Comparison of ENCODE assay signal across 9 cellular contexts in the genomic region with DNA sequence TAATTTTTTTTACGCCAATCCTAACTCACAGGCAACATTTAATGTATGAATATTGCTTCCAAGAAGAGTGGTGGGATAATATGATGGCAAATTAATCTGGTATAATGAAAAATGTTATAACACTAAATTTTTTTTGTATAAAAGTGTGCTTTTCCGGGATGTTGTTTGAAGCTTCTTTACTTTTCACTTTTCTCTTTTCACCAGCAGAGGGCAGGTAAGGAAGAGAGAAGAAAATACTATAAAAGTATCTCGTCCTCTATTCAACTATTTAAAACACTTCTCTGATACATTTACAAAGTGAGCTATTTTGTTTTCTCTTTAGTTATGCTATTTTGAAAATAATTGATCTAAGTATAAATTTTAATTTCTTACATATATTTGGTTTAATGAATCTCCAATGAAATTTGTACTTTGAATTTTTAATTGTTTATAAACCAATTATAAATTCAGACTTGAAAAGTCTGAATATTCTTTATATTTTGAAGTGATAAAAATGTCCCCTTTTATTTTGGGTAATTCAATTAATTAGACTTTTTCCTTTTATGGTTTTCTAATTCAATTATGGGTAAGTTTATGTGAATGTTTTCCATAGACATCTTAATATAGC. TPM values are rescaled to one million over a fixed set of nuclear protein-coding genes. Genes with fewer than 3 reads are reported as not detected.
DNase-seq lines count a peak whose midpoint lies in the region; ATAC-seq, FAIRE-seq and TF ChIP-seq lines count a peak whose summit lies in the region.
"Had no signal": no experiment of that assay in that cellular context is flagged by ENCODE, and none has a peak within 500 bp of the region (broad histone marks: within the 10 kb centered on the region; RNA-seq: fewer than 3 reads in every experiment).

No MANE protein-coding gene starts in this region.

- H4K20me1 ChIP-seq in OCI-LY7 (ENCODE audit: insufficient read depth, low read length) = no peaks in the 10 kb centered on the region

- peaks cover 2% of the 10 kb centered on the region for H3K27me3 Mint-ChIP-seq in activated T-helper 2 cell treated with anti-CD3 and anti-CD28 coated beads, Interferon-gamma antibody, Interleukin-2, Interleukin-4, amounts not matched to agents 10 μg/mL and 5 μg/mL and 100 μg/mL, durations not matched to agents 14 hours and 24 hours and 36 hours (ENCODE audit: low read depth)
- H3K27me3 Mint-ChIP-seq: IgD-negative memory B cell had no signal

- no peak for FAIRE-seq in GM12892 (lab: Jason Lieb, UNC)

- H3K4me1 Mint-ChIP-seq in activated T-helper 2 cell treated with anti-CD3 and anti-CD28 coated beads, Interferon-gamma antibody, Interleukin-2, Interleukin-4, amounts not matched to agents 10 μg/mL and 5 μg/mL and 100 μg/mL, durations not matched to agents 14 hours and 24 hours and 36 hours (ENCODE audit: low read depth) = no peaks in the 10 kb centered on the region
- H3K4me1 Mint-ChIP-seq: IgD-negative memory B cell had no signal

- H3K4me2 ChIP-seq in OCI-LY7 (ENCODE audit: low read length) = no peak overlapping the region

- H3K36me3 ChIP-seq in OCI-LY7 (ENCODE audit: insufficient read depth, low read length) = no peaks in the 10 kb centered on the region

- no peaks in the 10 kb centered on the region for H3K36me3 Mint-ChIP-seq in activated T-helper 2 cell treated with anti-CD3 and anti-CD28 coated beads, Interferon-gamma antibody, Interleukin-2, Interleukin-4, amounts not matched to agents 10 μg/mL and 5 μg/mL and 100 μg/mL, durations not matched to agents 14 hours and 24 hours and 36 hours (ENCODE audit: low read depth)
- H3K36me3 Mint-ChIP-seq: IgD-negative memory B cell had no signal

- no peaks in the 10 kb centered on the region for H3K9me2 ChIP-seq in OCI-LY7 (ENCODE audit: insufficient read depth, low read length)

- H3K79me2 ChIP-seq in OCI-LY7 (ENCODE audit: insufficient read depth, low read depth, low read length) = no peaks in the 10 kb centered on the region

- no peak overlapping the region for H3K4me3 ChIP-seq in OCI-LY7 (ENCODE audit: low read depth, low read length, poor library complexity, severe bottlenecking)

- H3K27ac ChIP-seq in OCI-LY7 (ENCODE audit: low read depth, low read length, poor library complexity, severe bottlenecking) = no peak overlapping the region

- no peak overlapping the region for H2AFZ ChIP-seq in OCI-LY7 (ENCODE audit: low read length)

- ATAC-seq in HG02759 (IDR thresholded peaks at IDR 0.05; ENCODE audit: unreplicated experiment) = peak; percentile 48

- TF ChIP-seq CTCF in OCI-LY7 (conservative IDR thresholded peaks at IDR 0.05; ENCODE audit: low read length) = peak; percentile 81

- CTCF ChIA-PET in OCI-LY7 (lab: Charles Lee; ENCODE audit: unreplicated experiment) = interaction anchor here (1.0 kb wide), 1 partner anchor 695 kb away, joined by 3 read pairs; no protein-coding TSS in a partner anchor

- DNase-seq in Caki2 (ENCODE audit: low read depth) (peak; percentile 16), OCI-LY7 (ENCODE audit: low spot score) (peak; percentile 28), fibroblast of gingiva (ENCODE audit: low read depth) (peak; percentile 4), stromal cell of bone marrow (ENCODE audit: low read depth) (peak; percentile 13), GM12892 (ENCODE audit: insufficient read length) (no peak), anterior cingulate cortex (lab: John Stamatoyannopoulos, UW) (no peak)
- no peak for DNase-seq in activated T-helper 2 cell treated with anti-CD3 and anti-CD28 coated beads, Interferon-gamma antibody, Interleukin-2, Interleukin-4, amounts not matched to agents 10 μg/mL and 5 μg/mL and 100 μg/mL, durations not matched to agents 14 hours and 24 hours and 36 hours (ENCODE audit: low spot score)

- H3K4me3 Mint-ChIP-seq in activated T-helper 2 cell treated with anti-CD3 and anti-CD28 coated beads, Interferon-gamma antibody, Interleukin-2, Interleukin-4, amounts not matched to agents 10 μg/mL and 5 μg/mL and 100 μg/mL, durations not matched to agents 14 hours and 24 hours and 36 hours (ENCODE audit: low read depth) = no peak overlapping the region
- H3K4me3 Mint-ChIP-seq: IgD-negative memory B cell had no signal

- no peaks in the 10 kb centered on the region for H3K9me3 Mint-ChIP-seq in activated T-helper 2 cell treated with anti-CD3 and anti-CD28 coated beads, Interferon-gamma antibody, Interleukin-2, Interleukin-4, amounts not matched to agents 10 μg/mL and 5 μg/mL and 100 μg/mL, durations not matched to agents 14 hours and 24 hours and 36 hours

- POLR2A ChIA-PET in OCI-LY7 (lab: Charles Lee) = interaction anchor here (0.6 kb wide), 1 partner anchor 31 kb away, joined by 5 read pairs; no protein-coding TSS in a partner anchor

- in situ Hi-C loops in Caki2 (cut with HindIII; ENCODE audit: low pct_unique_long_range_greater_than_20kb, low sequenced_read_pairs) = no loop called here

- intact Hi-C loops in OCI-LY7 (cut with micrococcal nuclease; ENCODE audit: unreplicated experiment) = loop anchor here (5.0 kb wide), 1 partner anchor 693 kb away; no protein-coding TSS in a partner anchor
- intact Hi-C loops in activated T-helper 2 cell treated with anti-CD3 and anti-CD28 coated beads, Interferon-gamma antibody, Interleukin-2, Interleukin-4, amounts not matched to agents 10 μg/mL and 5 μg/mL and 100 μg/mL, durations not matched to agents 14 hours and 24 hours and 36 hours (cut with micrococcal nuclease) = loop anchor here (2.0 kb wide), 2 partner anchors 256 to 694 kb away; no protein-coding TSS in a partner anchor

- TF ChIP-seq POLR2A in GM12892 (IDR thresholded peaks at IDR 0.05; ENCODE audit: low read depth, low read length) = no peak

- no peak overlapping the region for H3K27ac Mint-ChIP-seq in activated T-helper 2 cell treated with anti-CD3 and anti-CD28 coated beads, Interferon-gamma antibody, Interleukin-2, Interleukin-4, amounts not matched to agents 10 μg/mL and 5 μg/mL and 100 μg/mL, durations not matched to agents 14 hours and 24 hours and 36 hours
- H3K27ac Mint-ChIP-seq: IgD-negative memory B cell had no signal

- no peaks in the 10 kb centered on the region for H3K9me3 ChIP-seq in OCI-LY7 (ENCODE audit: low read length)

- no peaks in the 10 kb centered on the region for H3K4me1 ChIP-seq in OCI-LY7 (ENCODE audit: insufficient read depth, low read length, poor library complexity, severe bottlenecking)

- BruUV-seq in OCI-LY7 (replicated peaks; lab: Mats Ljungman, UMichigan) = no TSS peak

RNA-seq across cellular contexts. Expression of gene CFTR, which starts 20.7 kb away (rescaled TPM):
- not detected in 2 replicates for total RNA-seq in Caki2 (2014; rRNA removed; shearing (Covaris generic); ENCODE audit: low replicate concordance)
- total RNA-seq in OCI-LY7 (2014; rRNA removed; shearing (Covaris generic)) = not detected in 2 replicates
- total RNA-seq in OCI-LY7 (2022) = not detected in 2 replicates
- 0.21 TPM for polyA plus RNA-seq in GM12892 (2012; ENCODE audit: missing spikeins)
- total RNA-seq in activated T-helper 2 cell treated with anti-CD3 and anti-CD28 coated beads, Interferon-gamma antibody, Interleukin-2, Interleukin-4, amounts not matched to agents 10 μg/mL and 5 μg/mL and 100 μg/mL, durations not matched to agents 14 hours and 24 hours and 36 hours = 0.02 TPM in 1 of 2 replicates, not detected in the other
- polyA plus RNA-seq: IgD-negative memory B cell had no signal

RNA-seq across cellular contexts. Expression of gene ASZ1, which starts 31.8 kb away (rescaled TPM):
- not detected in 2 replicates for total RNA-seq in Caki2 (2014; rRNA removed; shearing (Covaris generic); ENCODE audit: low replicate concordance)
- total RNA-seq in OCI-LY7 (2014; rRNA removed; shearing (Covaris generic)) = not detected in 2 replicates
- not detected in 2 replicates for total RNA-seq in OCI-LY7 (2022)
- not detected for polyA plus RNA-seq in GM12892 (2012; ENCODE audit: missing spikeins)
- total RNA-seq in activated T-helper 2 cell treated with anti-CD3 and anti-CD28 coated beads, Interferon-gamma antibody, Interleukin-2, Interleukin-4, amounts not matched to agents 10 μg/mL and 5 μg/mL and 100 μg/mL, durations not matched to agents 14 hours and 24 hours and 36 hours = not detected in 2 replicates
- polyA plus RNA-seq: IgD-negative memory B cell had no signal

Comparison
In these comparisons a context has a peak if more than half of its experiments do, and no peak if none do; other contexts are left out.
1. DNase-seq: peak in Caki2 (single experiment), OCI-LY7 (single experiment), fibroblast of gingiva (single experiment) and stromal cell of bone marrow (single experiment); none in GM12892 (single experiment), activated T-helper 2 cell treated with anti-CD3 and anti-CD28 coated beads, Interferon-gamma antibody, Interleukin-2, Interleukin-4, amounts not matched to agents 10 μg/mL and 5 μg/mL and 100 μg/mL, durations not matched to agents 14 hours and 24 hours and 36 hours (single experiment) and anterior cingulate cortex (0 of 58).